Comparison of ENCODE assay signal across 1 cellular context in genomic region chr2:191345788-191346187, GRCh38.
TF ChIP-seq lines count a peak whose summit lies in the region.

No MANE protein-coding gene starts in this region.

TF ChIP-seq in HepG2, 621 proteins besides CTCF, POLR2A, EP300 and RAD21 (continued from another document):
- TF ChIP-seq ZNF280D (CRISPR knock-in tag; IDR thresholded peaks at IDR 0.05) (no peak), STAG1 (CRISPR knock-in tag; IDR thresholded peaks at IDR 0.05) (no peak), FLYWCH1 (CRISPR knock-in tag; IDR thresholded peaks at IDR 0.05) (no peak), SETDB1 (CRISPR knock-in tag; IDR thresholded peaks at IDR 0.05; ENCODE audit: borderline replicate concordance) (no peak), SMAD9 (CRISPR knock-in tag; IDR thresholded peaks at IDR 0.05) (no peak), ZFP62 (CRISPR knock-in tag; IDR thresholded peaks at IDR 0.05) (no peak), ZGPAT (CRISPR knock-in tag; IDR thresholded peaks at IDR 0.05) (no peak), ZBTB7B (CRISPR knock-in tag; IDR thresholded peaks at IDR 0.05) (no peak), MAFF (IDR thresholded peaks at IDR 0.05; ENCODE audit: low read depth, low read length) (no peak), ZNF563 (CRISPR knock-in tag; IDR thresholded peaks at IDR 0.05) (no peak), TCF7L2 (IDR thresholded peaks at IDR 0.05; ENCODE audit: low read depth, low read length) (no peak), ZNF20 (CRISPR knock-in tag; IDR thresholded peaks at IDR 0.05) (no peak), KLF11 (CRISPR knock-in tag; IDR thresholded peaks at IDR 0.05) (no peak), ISX (CRISPR knock-in tag; conservative IDR thresholded peaks at IDR 0.05) (no peak), ZNF556 (CRISPR knock-in tag; IDR thresholded peaks at IDR 0.05; ENCODE audit: borderline replicate concordance) (no peak)
